12 cellular contexts compared by ENCODE assay signal in the genomic region with DNA sequence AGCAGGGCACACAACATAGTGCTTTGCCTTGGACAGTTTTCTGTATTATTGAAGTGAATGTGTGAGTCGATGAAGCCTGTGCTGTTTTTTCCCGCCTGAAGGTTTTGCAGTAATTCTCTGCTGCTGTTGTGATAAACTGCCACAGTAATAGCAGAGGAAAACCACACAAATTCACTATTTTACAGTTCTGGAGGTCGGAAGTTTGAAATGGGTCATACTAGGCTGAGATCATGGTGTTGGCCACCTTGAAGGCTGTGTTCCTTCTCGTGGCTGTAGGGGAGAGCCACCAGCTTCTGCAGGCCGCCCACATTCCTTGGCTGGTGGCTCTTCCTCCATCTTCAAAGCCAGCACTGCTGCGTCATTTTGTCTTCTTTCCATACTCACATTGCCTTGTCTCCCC. TPM values are rescaled to one million over a fixed set of nuclear protein-coding genes. Genes with fewer than 3 reads are reported as not detected.
A peak's percentile ranks its signal among the peaks of the same experiment; 100 is the strongest.
DNase-seq lines count a peak whose midpoint lies in the region; ATAC-seq and TF ChIP-seq lines count a peak whose summit lies in the region.
"Had no signal": no experiment of that assay in that cellular context is flagged by ENCODE, and none has a peak within 500 bp of the region (broad histone marks: within the 10 kb centered on the region; RNA-seq: fewer than 3 reads in every experiment).

No MANE protein-coding gene starts in this region.

- DNase-seq in activated CD4-positive, alpha-beta T cell treated with anti-CD3 and anti-CD28 coated beads, Interleukin-2, amount 10 ng/mL, durations not matched to agents 24 days and 14 days, result no peak
- no peak for DNase-seq in activated CD4-positive, alpha-beta T cell treated with anti-CD3 and anti-CD28 coated beads for 1 hour
- DNase-seq in HCT116 (ENCODE audit: low read depth, low spot score) (no peak), iPS-NIHi7 (ENCODE audit: extremely low spot score) (no peak), uterus (no peak)
- DNase-seq: aorta had no signal

- peaks cover 29% of the 10 kb centered on the region for H3K79me2 ChIP-seq in HCT116 (ENCODE audit: insufficient read depth, low read length)
- H3K79me2 ChIP-seq: hepatocyte had no signal

- ATAC-seq in HCT116 (no peak), GM21447 (IDR thresholded peaks at IDR 0.05; ENCODE audit: unreplicated experiment) (no peak)

- BruUV-seq in HCT116 (replicated peaks; lab: Mats Ljungman, UMichigan), result no TSS peak

- peak overlapping the region; percentile 75; the same call in 1 of the 2 replicates for H3K9ac ChIP-seq in HCT116 (ENCODE audit: low read length)

- peak overlapping the region; percentile 88 for H2AFZ ChIP-seq in HCT116 (ENCODE audit: low read depth, low read length, poor library complexity, severe bottlenecking)
- H2AFZ ChIP-seq in neuron (ENCODE audit: low read depth, low read length), result no peak overlapping the region

- H3K36me3 ChIP-seq in HCT116 (ENCODE audit: control insufficient read depth in 1 of 2, insufficient read depth in 2 of 2, low read length in 2 of 2), result no peaks in the 10 kb centered on the region; a peak in 1 of 4 replicates
- peaks cover 7% of the 10 kb centered on the region for H3K36me3 ChIP-seq in neuron (ENCODE audit: insufficient read depth, low read length)
- H3K36me3 ChIP-seq in uterus, result no peaks in the 10 kb centered on the region
- H3K36me3 ChIP-seq: pancreas, tibial nerve had no signal

- no peaks in the 10 kb centered on the region for H3K36me3 Mint-ChIP-seq in activated CD4-positive, alpha-beta T cell treated with anti-CD3 and anti-CD28 coated beads, Interleukin-2, amount 10 ng/mL, durations not matched to agents 24 days and 14 days (ENCODE audit: low read depth)
- H3K36me3 Mint-ChIP-seq in brain, result peaks cover 23% of the 10 kb centered on the region

- H3K4me1 ChIP-seq in HCT116 (ENCODE audit: control insufficient read depth in 1 of 2, insufficient read depth in 2 of 2, low read length in 2 of 2) (peaks cover 0 to 23% of the 10 kb centered on the region in 2 experiments; a peak in 3 of 4 replicates), neuron (ENCODE audit: insufficient read depth, low read length) (peaks cover 8% of the 10 kb centered on the region), uterus (no peaks in the 10 kb centered on the region)
- H3K4me1 ChIP-seq: pancreas had no signal

- no peaks in the 10 kb centered on the region for H3K9me2 ChIP-seq in HCT116 (ENCODE audit: insufficient read depth)

- peaks cover 4% of the 10 kb centered on the region for H3K9me3 Mint-ChIP-seq in activated CD4-positive, alpha-beta T cell treated with anti-CD3 and anti-CD28 coated beads, Interleukin-2, amount 10 ng/mL, durations not matched to agents 24 days and 14 days
- peaks cover 0 to 3% (median 2%) of the 10 kb centered on the region in 5 experiments for H3K9me3 Mint-ChIP-seq in brain

- no peak for TF ChIP-seq RAD21 in HCT116 (IDR thresholded peaks at IDR 0.05; ENCODE audit: low read depth)

- peak overlapping the region; percentile 80 for H3K4me2 ChIP-seq in HCT116 (ENCODE audit: low read length)

- H3K27ac ChIP-seq in HCT116 (ENCODE audit: low read depth, low read length), result no peak overlapping the region
- H3K27ac ChIP-seq in uterus, result peak overlapping the region in 1 of 2 donors; percentile 84
- H3K27ac ChIP-seq: hepatocyte had no signal

- TF ChIP-seq POLR2A in HCT116 (IDR thresholded peaks at IDR 0.05; ENCODE audit: borderline replicate concordance, extremely low read depth, insufficient read depth, insufficient read length) (no peak), uterus (IDR thresholded peaks at IDR 0.05) (no peak)

- peaks cover 15% of the 10 kb centered on the region for H3K4me1 Mint-ChIP-seq in activated CD4-positive, alpha-beta T cell treated with anti-CD3 and anti-CD28 coated beads, Interleukin-2, amount 10 ng/mL, durations not matched to agents 24 days and 14 days
- peaks cover 22% of the 10 kb centered on the region for H3K4me1 Mint-ChIP-seq in brain

- POLR2A ChIA-PET in HCT116 (lab: Charles Lee), result no interaction called here

- peaks cover 19% of the 10 kb centered on the region for H3K27me3 Mint-ChIP-seq in activated CD4-positive, alpha-beta T cell treated with anti-CD3 and anti-CD28 coated beads, Interleukin-2, amount 10 ng/mL, durations not matched to agents 24 days and 14 days
- H3K27me3 Mint-ChIP-seq in brain, result peaks cover 9% of the 10 kb centered on the region

- no peaks in the 10 kb centered on the region for H3K9me3 ChIP-seq in HCT116 (ENCODE audit: control insufficient read depth in 1 of 2, insufficient read depth in 1 of 2, low read depth in 1 of 2, low read length in 2 of 2)
- H3K9me3 ChIP-seq in neuron (ENCODE audit: low read length), result no peaks in the 10 kb centered on the region
- H3K9me3 ChIP-seq in uterus, result no peaks in the 10 kb centered on the region
- H3K9me3 ChIP-seq: pancreas, tibial nerve had no signal

- RAD21 ChIA-PET in HCT116 (lab: Charles Lee; ENCODE audit: low non-redundant PET in 1 of 2, low total read pairs in 2 of 2, uncharacterized antibody in 2 of 2, unreplicated experiment in 2 of 2), result no interaction called here

- H3K4me3 Mint-ChIP-seq in activated CD4-positive, alpha-beta T cell treated with anti-CD3 and anti-CD28 coated beads, Interleukin-2, amount 10 ng/mL, durations not matched to agents 24 days and 14 days, result peak overlapping the region; percentile 80
- peak overlapping the region; percentile 88 to 99 (median 94) for H3K4me3 Mint-ChIP-seq in brain

- intact Hi-C loops in activated CD4-positive, alpha-beta T cell treated with anti-CD3 and anti-CD28 coated beads, Interleukin-2, amount 10 ng/mL, durations not matched to agents 24 days and 14 days (cut with micrococcal nuclease), result loop anchor here (10.0 kb wide), 1 partner anchor 245 kb away; no protein-coding TSS in a partner anchor
- intact Hi-C loops in HCT116 (cut with micrococcal nuclease) (loop anchor here (2.0 kb wide), 1 partner anchor 541 kb away; no protein-coding TSS in a partner anchor), uterus (cut with DNase I; ENCODE audit: low total_unique reads) (no loop called here)

- H3K27ac Mint-ChIP-seq in activated CD4-positive, alpha-beta T cell treated with anti-CD3 and anti-CD28 coated beads, Interleukin-2, amount 10 ng/mL, durations not matched to agents 24 days and 14 days, result peak overlapping the region; percentile 31
- peak overlapping the region; percentile 37 to 100 (median 96) for H3K27ac Mint-ChIP-seq in brain

- TF ChIP-seq CTCF in HCT116 (IDR thresholded peaks at IDR 0.05 in 2 of 3, conservative IDR thresholded peaks at IDR 0.05 in 1 of 3; ENCODE audit: borderline replicate concordance in 1 of 3, insufficient read depth in 1 of 3, low read depth in 2 of 3, low read length in 2 of 3) (no peak), brain (conservative IDR thresholded peaks at IDR 0.05) (no peak), uterus (IDR thresholded peaks at IDR 0.05) (no peak)

- H4K20me1 ChIP-seq in HCT116 (ENCODE audit: insufficient read depth), result no peaks in the 10 kb centered on the region

- H3K27me3 ChIP-seq in HCT116 (ENCODE audit: insufficient read depth, low read length), result no peaks in the 10 kb centered on the region
- H3K27me3 ChIP-seq in neuron (ENCODE audit: insufficient read depth, low read length), result no peaks in the 10 kb centered on the region
- H3K27me3 ChIP-seq in uterus, result no peaks in the 10 kb centered on the region
- H3K27me3 ChIP-seq: pancreas, tibial nerve had no signal

- 0 out of 4 replicates have a peak overlapping the region, but pooled peaks of 1 of the 2 experiments have one; percentile 82 for H3K4me3 ChIP-seq in HCT116 (replicated peaks in 1 of 2; ENCODE audit: low read depth in 1 of 2, low read length in 2 of 2)
- peak overlapping the region; percentile 64 for H3K4me3 ChIP-seq in neuron (ENCODE audit: low read length)
- H3K4me3 ChIP-seq in uterus, result peak overlapping the region in 1 of 2 donors; percentile 70

- CTCF ChIA-PET in HCT116 (lab: Charles Lee), result interaction anchor here (0.9 to 3.9 kb wide), 6 partner anchors 8 to 288 kb away, joined by 3 to 31 read pairs (median 4); no protein-coding TSS in a partner anchor

TF ChIP-seq in HCT116, 20 proteins besides CTCF, POLR2A, EP300 and RAD21 (continues in another document):
- TF ChIP-seq SIN3A (IDR thresholded peaks at IDR 0.05; ENCODE audit: low read depth) (no peak), EGR1 (IDR thresholded peaks at IDR 0.05; ENCODE audit: low read depth) (no peak), EZH2 (IDR thresholded peaks at IDR 0.05) (no peak), ZFX (IDR thresholded peaks at IDR 0.05) (no peak), ELF1 (IDR thresholded peaks at IDR 0.05; ENCODE audit: borderline replicate concordance, low read depth) (no peak), YY1 (IDR thresholded peaks at IDR 0.05; ENCODE audit: extremely low read depth, insufficient replicate concordance, low read depth, low read length) (no peak), FOSL1 (IDR thresholded peaks at IDR 0.05; ENCODE audit: low read depth) (no peak)
- TF ChIP-seq, protein P1, sequence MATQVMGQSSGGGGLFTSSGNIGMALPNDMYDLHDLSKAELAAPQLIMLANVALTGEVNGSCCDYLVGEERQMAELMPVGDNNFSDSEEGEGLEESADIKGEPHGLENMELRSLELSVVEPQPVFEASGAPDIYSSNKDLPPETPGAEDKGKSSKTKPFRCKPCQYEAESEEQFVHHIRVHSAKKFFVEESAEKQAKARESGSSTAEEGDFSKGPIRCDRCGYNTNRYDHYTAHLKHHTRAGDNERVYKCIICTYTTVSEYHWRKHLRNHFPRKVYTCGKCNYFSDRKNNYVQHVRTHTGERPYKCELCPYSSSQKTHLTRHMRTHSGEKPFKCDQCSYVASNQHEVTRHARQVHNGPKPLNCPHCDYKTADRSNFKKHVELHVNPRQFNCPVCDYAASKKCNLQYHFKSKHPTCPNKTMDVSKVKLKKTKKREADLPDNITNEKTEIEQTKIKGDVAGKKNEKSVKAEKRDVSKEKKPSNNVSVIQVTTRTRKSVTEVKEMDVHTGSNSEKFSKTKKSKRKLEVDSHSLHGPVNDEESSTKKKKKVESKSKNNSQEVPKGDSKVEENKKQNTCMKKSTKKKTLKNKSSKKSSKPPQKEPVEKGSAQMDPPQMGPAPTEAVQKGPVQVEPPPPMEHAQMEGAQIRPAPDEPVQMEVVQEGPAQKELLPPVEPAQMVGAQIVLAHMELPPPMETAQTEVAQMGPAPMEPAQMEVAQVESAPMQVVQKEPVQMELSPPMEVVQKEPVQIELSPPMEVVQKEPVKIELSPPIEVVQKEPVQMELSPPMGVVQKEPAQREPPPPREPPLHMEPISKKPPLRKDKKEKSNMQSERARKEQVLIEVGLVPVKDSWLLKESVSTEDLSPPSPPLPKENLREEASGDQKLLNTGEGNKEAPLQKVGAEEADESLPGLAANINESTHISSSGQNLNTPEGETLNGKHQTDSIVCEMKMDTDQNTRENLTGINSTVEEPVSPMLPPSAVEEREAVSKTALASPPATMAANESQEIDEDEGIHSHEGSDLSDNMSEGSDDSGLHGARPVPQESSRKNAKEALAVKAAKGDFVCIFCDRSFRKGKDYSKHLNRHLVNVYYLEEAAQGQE (IDR thresholded peaks at IDR 0.05; ENCODE audit: low read depth), result no peak

RNA-seq across cellular contexts. Expression of gene SLC16A14, which starts 0.7 kb away (rescaled TPM):
- 4.0 and 5.1 TPM in 2 replicates for total RNA-seq in activated CD4-positive, alpha-beta T cell treated with anti-CD3 and anti-CD28 coated beads, Interleukin-2, amount 10 ng/mL, durations not matched to agents 24 days and 14 days
- total RNA-seq in HCT116 (2021; ENCODE audit: unreplicated experiment) (7.9 TPM), uterus (10 to 100 TPM in 2 of 4 donors, 1 to 10 TPM in 2; 3.2 to 28.6 (median 8.2) TPM)
- polyA plus RNA-seq in HCT116 (2012), result 6.2 and 6.9 TPM in 2 replicates
- polyA plus RNA-seq in brain (ENCODE audit: insufficient read depth, low read depth, low replicate concordance), result 2.2 TPM
